ENCODE assay signal across 24 cellular contexts in the genomic region with DNA sequence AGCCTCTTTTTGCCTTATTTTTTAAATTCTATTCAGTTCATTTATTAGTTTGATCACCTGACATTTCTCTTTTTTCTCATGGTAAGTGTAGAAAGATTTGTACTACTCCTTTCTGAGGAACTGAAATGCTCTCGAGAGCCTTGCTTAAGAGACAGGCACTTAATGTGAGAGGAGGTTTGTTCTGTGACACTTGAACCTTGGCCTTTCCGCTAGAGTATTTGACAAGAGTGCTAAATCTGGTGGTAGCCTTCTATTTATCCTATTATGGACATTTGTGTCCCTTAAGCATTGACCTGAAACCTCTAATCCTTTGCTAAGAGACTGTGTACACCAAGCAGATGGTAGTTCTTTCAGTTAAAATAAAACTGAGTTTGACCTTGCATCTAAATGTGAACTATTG.
"Had no signal": no experiment of that assay in that cellular context is flagged by ENCODE, and none has a peak within 500 bp of the region (broad histone marks: within the 10 kb centered on the region; RNA-seq: fewer than 3 reads in every experiment).

No MANE protein-coding gene starts in this region.

- H3K36me3 Mint-ChIP-seq: activated naive CD8-positive, alpha-beta T cell treated with anti-CD3 and anti-CD28 coated beads, Interleukin-2, amount 10 ng/mL, durations not matched to agents 7 days and 5 days; neural progenitor cell; stimulated activated memory B cell treated with anti-CD40 and anti-IgM and Interleukin-4, amounts not matched to agents 10 μg/mL and 1 μg/mL and 100 μg/mL, for 72 hours had no signal

- H3K27me3 ChIP-seq: heart right ventricle, neural progenitor cell, sigmoid colon, vagina had no signal

- H3K9me3 Mint-ChIP-seq: endodermal cell, neural progenitor cell had no signal

- ATAC-seq: activated T-cell treated with anti-CD3 and anti-CD28 coated beads, Interleukin-2, amount 50 U/mL, for 4 hours; heart right ventricle; left colon; naive thymus-derived CD8-positive, alpha-beta T cell; stimulated activated memory B cell treated with anti-CD40 and anti-IgM and Interleukin-4, amounts not matched to agents 10 μg/mL and 1 μg/mL and 100 μg/mL, for 72 hours had no signal

- H3K27ac Mint-ChIP-seq: activated naive CD4-positive, alpha-beta T cell treated with anti-CD3 and anti-CD28 coated beads for 36 hours; activated naive CD8-positive, alpha-beta T cell treated with anti-CD3 and anti-CD28 coated beads, Interleukin-2, amount 10 ng/mL, durations not matched to agents 7 days and 5 days; activated T-helper 2 cell treated with anti-CD3 and anti-CD28 coated beads, Interferon-gamma antibody, Interleukin-2, Interleukin-4, amounts not matched to agents 10 μg/mL and 5 μg/mL and 100 μg/mL, durations not matched to agents 14 hours and 24 hours and 36 hours; endodermal cell; naive thymus-derived CD8-positive, alpha-beta T cell; neural progenitor cell; stimulated activated memory B cell treated with anti-CD40 and anti-IgM and Interleukin-4, amounts not matched to agents 10 μg/mL and 1 μg/mL and 100 μg/mL, for 72 hours had no signal

- H3K4me2 ChIP-seq: neural progenitor cell, smooth muscle cell had no signal

- DNase-seq: activated CD4-positive, alpha-beta T cell treated with anti-CD3 and anti-CD28 coated beads for 4 hours; activated CD4-positive, alpha-beta T cell treated with anti-CD3 and anti-CD28 coated beads, Interleukin-2, amount 50 U/mL, for 48 hours; activated CD4-positive, CD25-positive, alpha-beta regulatory T cell; activated CD8-positive, alpha-beta memory T cell treated with anti-CD3 and anti-CD28 coated beads, Interleukin-2, amount 50 U/mL, for 48 hours; activated naive CD4-positive, alpha-beta T cell treated with anti-CD3 and anti-CD28 coated beads for 36 hours; activated naive CD8-positive, alpha-beta T cell treated with anti-CD3 and anti-CD28 coated beads, Interleukin-2, amount 10 ng/mL, durations not matched to agents 7 days and 5 days; activated T-cell treated with anti-CD3 and anti-CD28 coated beads, Interleukin-2, amount 50 U/mL, for 4 hours; amygdala; cortex of kidney; endodermal cell; heart right ventricle; left colon; naive thymus-derived CD8-positive, alpha-beta T cell; posterior cingulate gyrus; sigmoid colon; stimulated activated CD4-positive, alpha-beta T cell treated with anti-CD3 and anti-CD28 coated beads, Interleukin-15, amount 100 ng/mL, for 24 hours; trophoblast cell had no signal

- H3K9me3 ChIP-seq: vagina had no signal

- H3K4me1 ChIP-seq: heart right ventricle, neural progenitor cell, sigmoid colon, vagina had no signal

- H3K4me3 ChIP-seq: heart right ventricle, lung, neural progenitor cell, sigmoid colon, smooth muscle cell, vagina had no signal

- H3K4me3 Mint-ChIP-seq: activated naive CD4-positive, alpha-beta T cell treated with anti-CD3 and anti-CD28 coated beads for 36 hours; activated naive CD8-positive, alpha-beta T cell treated with anti-CD3 and anti-CD28 coated beads, Interleukin-2, amount 10 ng/mL, durations not matched to agents 7 days and 5 days; activated T-cell treated with anti-CD3 and anti-CD28 coated beads, Interleukin-2, amount 50 U/mL, for 4 hours; endodermal cell; naive thymus-derived CD8-positive, alpha-beta T cell; neural progenitor cell; stimulated activated memory B cell treated with anti-CD40 and anti-IgM and Interleukin-4, amounts not matched to agents 10 μg/mL and 1 μg/mL and 100 μg/mL, for 72 hours had no signal

- H3K9ac ChIP-seq: neural progenitor cell had no signal

- H3K36me3 ChIP-seq: heart right ventricle, neural progenitor cell, sigmoid colon, vagina had no signal

- H3K27me3 Mint-ChIP-seq: activated naive CD8-positive, alpha-beta T cell treated with anti-CD3 and anti-CD28 coated beads, Interleukin-2, amount 10 ng/mL, durations not matched to agents 7 days and 5 days; naive thymus-derived CD8-positive, alpha-beta T cell; stimulated activated memory B cell treated with anti-CD40 and anti-IgM and Interleukin-4, amounts not matched to agents 10 μg/mL and 1 μg/mL and 100 μg/mL, for 72 hours had no signal

- H3K27ac ChIP-seq: epithelial cell of prostate, heart right ventricle, neural progenitor cell, sigmoid colon, vagina had no signal

- H3K4me1 Mint-ChIP-seq: activated naive CD8-positive, alpha-beta T cell treated with anti-CD3 and anti-CD28 coated beads, Interleukin-2, amount 10 ng/mL, durations not matched to agents 7 days and 5 days; naive thymus-derived CD8-positive, alpha-beta T cell; stimulated activated memory B cell treated with anti-CD40 and anti-IgM and Interleukin-4, amounts not matched to agents 10 μg/mL and 1 μg/mL and 100 μg/mL, for 72 hours had no signal

- H2AFZ ChIP-seq: neural progenitor cell had no signal
